1 cellular context compared by ENCODE assay signal in genomic region chr16:19882186-19882585, GRCh38.
TF ChIP-seq lines count a peak whose summit lies in the region.

No MANE protein-coding gene starts in this region.

TF ChIP-seq in H1, 55 proteins besides CTCF, POLR2A, EP300 and RAD21 (continued from another document):
- no peak for TF ChIP-seq FOSL1 (IDR thresholded peaks at IDR 0.05; ENCODE audit: insufficient read depth, low read depth, low read length)
- peak; percentile 39 for TF ChIP-seq CHD7 (IDR thresholded peaks at IDR 0.05; ENCODE audit: insufficient replicate concordance, low read length)
- TF ChIP-seq GABPA (IDR thresholded peaks at IDR 0.05; ENCODE audit: borderline replicate concordance, insufficient read depth, low read length): no peak
- TF ChIP-seq KDM5A (IDR thresholded peaks at IDR 0.05; ENCODE audit: low read length): no peak
- no peak for TF ChIP-seq SIX5 (IDR thresholded peaks at IDR 0.05; ENCODE audit: low read depth, low read length)
- TF ChIP-seq TBP (IDR thresholded peaks at IDR 0.05; ENCODE audit: low read depth, low read length): no peak
- no peak for TF ChIP-seq SP4 (IDR thresholded peaks at IDR 0.05; ENCODE audit: low read length)
